1 cellular context compared by ENCODE assay signal in the genomic region with DNA sequence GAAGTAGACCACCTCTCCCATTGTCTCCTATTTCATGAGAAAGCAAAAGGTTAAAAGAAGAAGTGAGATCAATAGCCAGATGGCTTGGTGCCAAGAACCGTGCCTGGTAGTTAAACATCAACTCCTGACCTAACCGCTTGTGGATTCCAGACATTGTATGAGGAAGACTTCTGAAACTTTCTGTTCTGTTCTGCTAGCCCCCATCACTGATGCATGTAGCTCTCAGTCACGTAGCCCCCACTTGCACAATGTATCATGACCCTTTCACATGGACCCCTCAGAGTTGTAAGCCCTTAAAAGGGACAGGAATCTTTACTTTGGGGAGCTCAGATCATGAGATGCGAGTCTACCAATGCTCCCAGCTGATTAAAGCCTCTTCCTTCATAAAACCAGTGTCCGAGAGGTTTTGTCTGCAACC.
A peak's percentile ranks its signal among the peaks of the same experiment; 100 is the strongest.
TF ChIP-seq lines count a peak whose summit lies in the region.

No MANE protein-coding gene starts in this region.

TF ChIP-seq in GM12878, 131 proteins besides CTCF, POLR2A, EP300 and RAD21 (continued from another document and continues in another):
- no peak for TF ChIP-seq BMI1 (IDR thresholded peaks at IDR 0.05; ENCODE audit: borderline replicate concordance)
- no peak for TF ChIP-seq FOXK2 (IDR thresholded peaks at IDR 0.05)
- no peak for TF ChIP-seq TCF3 (IDR thresholded peaks at IDR 0.05; ENCODE audit: borderline replicate concordance, insufficient read depth, low read depth, low read length)
- TF ChIP-seq NR2F1 (conservative IDR thresholded peaks at IDR 0.05): no peak
- TF ChIP-seq PAX5 (IDR thresholded peaks at IDR 0.05; ENCODE audit: borderline replicate concordance, low read depth, low read length): peak; percentile 43; the same call in 1 of the 2 replicates
- no peak for TF ChIP-seq RFX5 (IDR thresholded peaks at IDR 0.05; ENCODE audit: low read depth, low read length)
- TF ChIP-seq EGR1 (IDR thresholded peaks at IDR 0.05; ENCODE audit: borderline replicate concordance in 1 of 2, low read depth in 2 of 2, low read length in 2 of 2): no peak
- TF ChIP-seq BCL11A (IDR thresholded peaks at IDR 0.05; ENCODE audit: low read depth, low read length): peak; percentile 10; the same call in 1 of the 2 replicates
- no peak for TF ChIP-seq SUZ12 (IDR thresholded peaks at IDR 0.05; ENCODE audit: unreplicated experiment)
- no peak for TF ChIP-seq NFXL1 (IDR thresholded peaks at IDR 0.05; ENCODE audit: borderline replicate concordance)
- TF ChIP-seq CBX3 (IDR thresholded peaks at IDR 0.05; ENCODE audit: borderline replicate concordance, low read depth): no peak
- TF ChIP-seq SPI1 (IDR thresholded peaks at IDR 0.05; ENCODE audit: borderline replicate concordance, insufficient read depth, low read depth, low read length): peak; percentile 89
- TF ChIP-seq MTA2 (IDR thresholded peaks at IDR 0.05; ENCODE audit: low read depth): peak; percentile 72
- TF ChIP-seq, protein P1, sequence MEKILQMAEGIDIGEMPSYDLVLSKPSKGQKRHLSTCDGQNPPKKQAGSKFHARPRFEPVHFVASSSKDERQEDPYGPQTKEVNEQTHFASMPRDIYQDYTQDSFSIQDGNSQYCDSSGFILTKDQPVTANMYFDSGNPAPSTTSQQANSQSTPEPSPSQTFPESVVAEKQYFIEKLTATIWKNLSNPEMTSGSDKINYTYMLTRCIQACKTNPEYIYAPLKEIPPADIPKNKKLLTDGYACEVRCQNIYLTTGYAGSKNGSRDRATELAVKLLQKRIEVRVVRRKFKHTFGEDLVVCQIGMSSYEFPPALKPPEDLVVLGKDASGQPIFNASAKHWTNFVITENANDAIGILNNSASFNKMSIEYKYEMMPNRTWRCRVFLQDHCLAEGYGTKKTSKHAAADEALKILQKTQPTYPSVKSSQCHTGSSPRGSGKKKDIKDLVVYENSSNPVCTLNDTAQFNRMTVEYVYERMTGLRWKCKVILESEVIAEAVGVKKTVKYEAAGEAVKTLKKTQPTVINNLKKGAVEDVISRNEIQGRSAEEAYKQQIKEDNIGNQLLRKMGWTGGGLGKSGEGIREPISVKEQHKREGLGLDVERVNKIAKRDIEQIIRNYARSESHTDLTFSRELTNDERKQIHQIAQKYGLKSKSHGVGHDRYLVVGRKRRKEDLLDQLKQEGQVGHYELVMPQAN (conservative IDR thresholded peaks at IDR 0.05): no peak
- TF ChIP-seq, protein P2, sequence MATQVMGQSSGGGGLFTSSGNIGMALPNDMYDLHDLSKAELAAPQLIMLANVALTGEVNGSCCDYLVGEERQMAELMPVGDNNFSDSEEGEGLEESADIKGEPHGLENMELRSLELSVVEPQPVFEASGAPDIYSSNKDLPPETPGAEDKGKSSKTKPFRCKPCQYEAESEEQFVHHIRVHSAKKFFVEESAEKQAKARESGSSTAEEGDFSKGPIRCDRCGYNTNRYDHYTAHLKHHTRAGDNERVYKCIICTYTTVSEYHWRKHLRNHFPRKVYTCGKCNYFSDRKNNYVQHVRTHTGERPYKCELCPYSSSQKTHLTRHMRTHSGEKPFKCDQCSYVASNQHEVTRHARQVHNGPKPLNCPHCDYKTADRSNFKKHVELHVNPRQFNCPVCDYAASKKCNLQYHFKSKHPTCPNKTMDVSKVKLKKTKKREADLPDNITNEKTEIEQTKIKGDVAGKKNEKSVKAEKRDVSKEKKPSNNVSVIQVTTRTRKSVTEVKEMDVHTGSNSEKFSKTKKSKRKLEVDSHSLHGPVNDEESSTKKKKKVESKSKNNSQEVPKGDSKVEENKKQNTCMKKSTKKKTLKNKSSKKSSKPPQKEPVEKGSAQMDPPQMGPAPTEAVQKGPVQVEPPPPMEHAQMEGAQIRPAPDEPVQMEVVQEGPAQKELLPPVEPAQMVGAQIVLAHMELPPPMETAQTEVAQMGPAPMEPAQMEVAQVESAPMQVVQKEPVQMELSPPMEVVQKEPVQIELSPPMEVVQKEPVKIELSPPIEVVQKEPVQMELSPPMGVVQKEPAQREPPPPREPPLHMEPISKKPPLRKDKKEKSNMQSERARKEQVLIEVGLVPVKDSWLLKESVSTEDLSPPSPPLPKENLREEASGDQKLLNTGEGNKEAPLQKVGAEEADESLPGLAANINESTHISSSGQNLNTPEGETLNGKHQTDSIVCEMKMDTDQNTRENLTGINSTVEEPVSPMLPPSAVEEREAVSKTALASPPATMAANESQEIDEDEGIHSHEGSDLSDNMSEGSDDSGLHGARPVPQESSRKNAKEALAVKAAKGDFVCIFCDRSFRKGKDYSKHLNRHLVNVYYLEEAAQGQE (IDR thresholded peaks at IDR 0.05; ENCODE audit: low read depth, low read length): no peak
- TF ChIP-seq POLR2AphosphoS2 (IDR thresholded peaks at IDR 0.05; ENCODE audit: low read depth, low read length): no peak
- TF ChIP-seq, protein P3, sequence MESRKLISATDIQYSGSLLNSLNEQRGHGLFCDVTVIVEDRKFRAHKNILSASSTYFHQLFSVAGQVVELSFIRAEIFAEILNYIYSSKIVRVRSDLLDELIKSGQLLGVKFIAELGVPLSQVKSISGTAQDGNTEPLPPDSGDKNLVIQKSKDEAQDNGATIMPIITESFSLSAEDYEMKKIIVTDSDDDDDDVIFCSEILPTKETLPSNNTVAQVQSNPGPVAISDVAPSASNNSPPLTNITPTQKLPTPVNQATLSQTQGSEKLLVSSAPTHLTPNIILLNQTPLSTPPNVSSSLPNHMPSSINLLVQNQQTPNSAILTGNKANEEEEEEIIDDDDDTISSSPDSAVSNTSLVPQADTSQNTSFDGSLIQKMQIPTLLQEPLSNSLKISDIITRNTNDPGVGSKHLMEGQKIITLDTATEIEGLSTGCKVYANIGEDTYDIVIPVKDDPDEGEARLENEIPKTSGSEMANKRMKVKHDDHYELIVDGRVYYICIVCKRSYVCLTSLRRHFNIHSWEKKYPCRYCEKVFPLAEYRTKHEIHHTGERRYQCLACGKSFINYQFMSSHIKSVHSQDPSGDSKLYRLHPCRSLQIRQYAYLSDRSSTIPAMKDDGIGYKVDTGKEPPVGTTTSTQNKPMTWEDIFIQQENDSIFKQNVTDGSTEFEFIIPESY (IDR thresholded peaks at IDR 0.05): no peak
- TF ChIP-seq HDAC2 (IDR thresholded peaks at IDR 0.05): no peak
- TF ChIP-seq NR2C1 (IDR thresholded peaks at IDR 0.05): no peak
- peak; percentile 85 to 89 for TF ChIP-seq IKZF2 (IDR thresholded peaks at IDR 0.05)
- TF ChIP-seq, protein P4, sequence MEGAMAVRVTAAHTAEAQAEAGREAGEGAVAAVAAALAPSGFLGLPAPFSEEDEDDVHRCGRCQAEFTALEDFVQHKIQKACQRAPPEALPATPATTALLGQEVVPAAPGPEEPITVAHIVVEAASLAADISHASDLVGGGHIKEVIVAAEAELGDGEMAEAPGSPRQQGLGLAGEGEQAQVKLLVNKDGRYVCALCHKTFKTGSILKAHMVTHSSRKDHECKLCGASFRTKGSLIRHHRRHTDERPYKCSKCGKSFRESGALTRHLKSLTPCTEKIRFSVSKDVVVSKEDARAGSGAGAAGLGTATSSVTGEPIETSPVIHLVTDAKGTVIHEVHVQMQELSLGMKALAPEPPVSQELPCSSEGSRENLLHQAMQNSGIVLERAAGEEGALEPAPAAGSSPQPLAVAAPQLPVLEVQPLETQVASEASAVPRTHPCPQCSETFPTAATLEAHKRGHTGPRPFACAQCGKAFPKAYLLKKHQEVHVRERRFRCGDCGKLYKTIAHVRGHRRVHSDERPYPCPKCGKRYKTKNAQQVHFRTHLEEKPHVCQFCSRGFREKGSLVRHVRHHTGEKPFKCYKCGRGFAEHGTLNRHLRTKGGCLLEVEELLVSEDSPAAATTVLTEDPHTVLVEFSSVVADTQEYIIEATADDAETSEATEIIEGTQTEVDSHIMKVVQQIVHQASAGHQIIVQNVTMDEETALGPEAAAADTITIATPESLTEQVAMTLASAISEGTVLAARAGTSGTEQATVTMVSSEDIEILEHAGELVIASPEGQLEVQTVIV (IDR thresholded peaks at IDR 0.05; ENCODE audit: borderline replicate concordance, partially characterized antibody): no peak
- TF ChIP-seq MEF2A (IDR thresholded peaks at IDR 0.05; ENCODE audit: insufficient read depth, low read depth, low read length): no peak
- TF ChIP-seq EZH2 (IDR thresholded peaks at IDR 0.05; ENCODE audit: borderline replicate concordance, control insufficient read depth, low read depth, low read length): no peak
- TF ChIP-seq ZNF384 (IDR thresholded peaks at IDR 0.05; ENCODE audit: borderline replicate concordance, low read depth, low read length): no peak
- TF ChIP-seq ZNF207 (IDR thresholded peaks at IDR 0.05; ENCODE audit: borderline replicate concordance): no peak
- no peak for TF ChIP-seq ZNF622 (IDR thresholded peaks at IDR 0.05)
- no peak for TF ChIP-seq JUNB (IDR thresholded peaks at IDR 0.05)
- peak; percentile 74 for TF ChIP-seq NBN (IDR thresholded peaks at IDR 0.05)
- no peak for TF ChIP-seq TAF1 (IDR thresholded peaks at IDR 0.05; ENCODE audit: borderline replicate concordance, low read depth, low read length)
- TF ChIP-seq, protein P5, sequence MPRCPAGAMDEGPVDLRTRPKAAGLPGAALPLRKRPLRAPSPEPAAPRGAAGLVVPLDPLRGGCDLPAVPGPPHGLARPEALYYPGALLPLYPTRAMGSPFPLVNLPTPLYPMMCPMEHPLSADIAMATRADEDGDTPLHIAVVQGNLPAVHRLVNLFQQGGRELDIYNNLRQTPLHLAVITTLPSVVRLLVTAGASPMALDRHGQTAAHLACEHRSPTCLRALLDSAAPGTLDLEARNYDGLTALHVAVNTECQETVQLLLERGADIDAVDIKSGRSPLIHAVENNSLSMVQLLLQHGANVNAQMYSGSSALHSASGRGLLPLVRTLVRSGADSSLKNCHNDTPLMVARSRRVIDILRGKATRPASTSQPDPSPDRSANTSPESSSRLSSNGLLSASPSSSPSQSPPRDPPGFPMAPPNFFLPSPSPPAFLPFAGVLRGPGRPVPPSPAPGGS (IDR thresholded peaks at IDR 0.05; ENCODE audit: borderline replicate concordance, insufficient read depth, low read depth, low read length, poor library complexity, severe bottlenecking): no peak
- no peak for TF ChIP-seq MXI1 (IDR thresholded peaks at IDR 0.05; ENCODE audit: low read depth, low read length)
- TF ChIP-seq TCF7 (IDR thresholded peaks at IDR 0.05; ENCODE audit: borderline replicate concordance): no peak
- no peak for TF ChIP-seq CREM (IDR thresholded peaks at IDR 0.05; ENCODE audit: low read depth)
- TF ChIP-seq SMARCA5 (IDR thresholded peaks at IDR 0.05): no peak
- no peak for TF ChIP-seq ZNF274 (IDR thresholded peaks at IDR 0.05; ENCODE audit: insufficient read depth, insufficient read length)
- TF ChIP-seq TCF12 (IDR thresholded peaks at IDR 0.05; ENCODE audit: low read depth, low read length): 0 out of 2 replicates have a peak, but pooled peaks have one; percentile 9
- no peak for TF ChIP-seq SMAD5 (IDR thresholded peaks at IDR 0.05; ENCODE audit: low read depth)
- TF ChIP-seq, protein P6, sequence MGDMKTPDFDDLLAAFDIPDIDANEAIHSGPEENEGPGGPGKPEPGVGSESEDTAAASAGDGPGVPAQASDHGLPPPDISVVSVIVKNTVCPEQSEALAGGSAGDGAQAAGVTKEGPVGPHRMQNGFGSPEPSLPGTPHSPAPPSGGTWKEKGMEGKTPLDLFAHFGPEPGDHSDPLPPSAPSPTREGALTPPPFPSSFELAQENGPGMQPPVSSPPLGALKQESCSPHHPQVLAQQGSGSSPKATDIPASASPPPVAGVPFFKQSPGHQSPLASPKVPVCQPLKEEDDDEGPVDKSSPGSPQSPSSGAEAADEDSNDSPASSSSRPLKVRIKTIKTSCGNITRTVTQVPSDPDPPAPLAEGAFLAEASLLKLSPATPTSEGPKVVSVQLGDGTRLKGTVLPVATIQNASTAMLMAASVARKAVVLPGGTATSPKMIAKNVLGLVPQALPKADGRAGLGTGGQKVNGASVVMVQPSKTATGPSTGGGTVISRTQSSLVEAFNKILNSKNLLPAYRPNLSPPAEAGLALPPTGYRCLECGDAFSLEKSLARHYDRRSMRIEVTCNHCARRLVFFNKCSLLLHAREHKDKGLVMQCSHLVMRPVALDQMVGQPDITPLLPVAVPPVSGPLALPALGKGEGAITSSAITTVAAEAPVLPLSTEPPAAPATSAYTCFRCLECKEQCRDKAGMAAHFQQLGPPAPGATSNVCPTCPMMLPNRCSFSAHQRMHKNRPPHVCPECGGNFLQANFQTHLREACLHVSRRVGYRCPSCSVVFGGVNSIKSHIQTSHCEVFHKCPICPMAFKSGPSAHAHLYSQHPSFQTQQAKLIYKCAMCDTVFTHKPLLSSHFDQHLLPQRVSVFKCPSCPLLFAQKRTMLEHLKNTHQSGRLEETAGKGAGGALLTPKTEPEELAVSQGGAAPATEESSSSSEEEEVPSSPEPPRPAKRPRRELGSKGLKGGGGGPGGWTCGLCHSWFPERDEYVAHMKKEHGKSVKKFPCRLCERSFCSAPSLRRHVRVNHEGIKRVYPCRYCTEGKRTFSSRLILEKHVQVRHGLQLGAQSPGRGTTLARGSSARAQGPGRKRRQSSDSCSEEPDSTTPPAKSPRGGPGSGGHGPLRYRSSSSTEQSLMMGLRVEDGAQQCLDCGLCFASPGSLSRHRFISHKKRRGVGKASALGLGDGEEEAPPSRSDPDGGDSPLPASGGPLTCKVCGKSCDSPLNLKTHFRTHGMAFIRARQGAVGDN (IDR thresholded peaks at IDR 0.05): no peak
- TF ChIP-seq BRCA1 (IDR thresholded peaks at IDR 0.05; ENCODE audit: low read depth, low read length): no peak
- TF ChIP-seq ASH2L (IDR thresholded peaks at IDR 0.05; ENCODE audit: borderline replicate concordance, low read depth): no peak
- TF ChIP-seq CEBPB (IDR thresholded peaks at IDR 0.05; ENCODE audit: borderline replicate concordance in 1 of 2, low read depth in 2 of 2, low read length in 2 of 2): no peak
- TF ChIP-seq HDGF (IDR thresholded peaks at IDR 0.05): no peak
- no peak for TF ChIP-seq ZBED1 (IDR thresholded peaks at IDR 0.05; ENCODE audit: borderline replicate concordance)
- TF ChIP-seq STAT3 (IDR thresholded peaks at IDR 0.05; ENCODE audit: low read depth, low read length): no peak
- TF ChIP-seq BACH1 (IDR thresholded peaks at IDR 0.05; ENCODE audit: borderline replicate concordance): no peak
- TF ChIP-seq MYC (IDR thresholded peaks at IDR 0.05; ENCODE audit: insufficient read depth, insufficient read length, insufficient replicate concordance, low read length, severe bottlenecking): no peak
- no peak for TF ChIP-seq CHD1 (IDR thresholded peaks at IDR 0.05; ENCODE audit: low read depth, low read length)
